In genomic region chr4:79088991-79089705, GRCh38 we compare ENCODE assay signal across 18 cellular contexts.
"Had no signal": no experiment of that assay in that cellular context is flagged by ENCODE, and none has a peak within 500 bp of the region (broad histone marks: within the 10 kb centered on the region; RNA-seq: fewer than 3 reads in every experiment).

No MANE protein-coding gene starts in this region.

- H3K9me3 ChIP-seq: esophagus squamous epithelium, gastroesophageal sphincter, left ventricle myocardium inferior, pancreas, right lobe of liver, tibial artery had no signal

- DNase-seq: effector memory CD8-positive, alpha-beta T cell; esophagus squamous epithelium; foreskin fibroblast; glutamatergic neuron; left ventricle myocardium inferior; mesenchymal stem cell; naive thymus-derived CD4-positive, alpha-beta T cell; nephron progenitor cell; occipital lobe; pancreas; right lobe of liver; stimulated activated CD4-positive, alpha-beta T cell treated with anti-CD3 and anti-CD28 coated beads, Interleukin-4, amount 100 ng/mL, for 1 hour; stimulated activated CD8-positive, alpha-beta memory T cell treated with anti-CD3 and anti-CD28 coated beads, Interleukin-4, amount 100 ng/mL, for 48 hours; stimulated activated naive CD8-positive, alpha-beta T cell treated with anti-CD3 and anti-CD28 coated beads, Interleukin-15, Interleukin-2, amounts not matched to agents 100 U/mL and 50 U/mL, for 24 hours; tibial artery had no signal

- H3K36me3 ChIP-seq: esophagus squamous epithelium, gastroesophageal sphincter, left ventricle myocardium inferior, pancreas, right lobe of liver had no signal

- H3K27me3 ChIP-seq: esophagus squamous epithelium, gastroesophageal sphincter, pancreas, right lobe of liver, tibial artery had no signal

- H3K4me3 ChIP-seq: esophagus squamous epithelium, gastroesophageal sphincter, left ventricle myocardium inferior, lung, pancreas, right lobe of liver, tibial artery had no signal

- H3K27ac ChIP-seq: esophagus squamous epithelium, gastroesophageal sphincter, left ventricle myocardium inferior, pancreas, right lobe of liver, tibial artery had no signal

- H3K4me1 ChIP-seq: esophagus squamous epithelium, left ventricle myocardium inferior, pancreas, right lobe of liver, tibial artery had no signal

- FAIRE-seq: keratinocyte, pancreas had no signal
